9 cellular contexts compared by ENCODE assay signal in genomic region chr10:77836299-77836820, GRCh38.
DNase-seq lines count a peak whose midpoint lies in the region; FAIRE-seq lines count a peak whose summit lies in the region.
"Had no signal": no experiment of that assay in that cellular context is flagged by ENCODE, and none has a peak within 500 bp of the region (broad histone marks: within the 10 kb centered on the region; RNA-seq: fewer than 3 reads in every experiment).

No MANE protein-coding gene starts in this region.

- peak overlapping the region in 17 of 21 experiments; percentile 19 to 75 (median 58) for H3K27ac ChIP-seq in skin epidermis

- DNase-seq in NCI-H82 (lab: John Stamatoyannopoulos, UW) (peak; percentile 54), NCI-H82 treated with DMSO at 0.1 percent for 48 hours (lab: John Stamatoyannopoulos, UW; ENCODE audit: unreplicated experiment) (no peak), NCI-H2227 treated with DMSO at 0.1 percent for 48 hours (lab: John Stamatoyannopoulos, UW) (peak; percentile 39), activated T-cell treated with anti-CD3 and anti-CD28 coated beads for 4 hours (peak; percentile 39), germinal center (ENCODE audit: low spot score) (peak; percentile 50), RCC 7860 (ENCODE audit: low spot score) (no peak), SW480 (ENCODE audit: low spot score) (no peak)

- H3K4me3 ChIP-seq in skin epidermis: no peak overlapping the region

- no peak for FAIRE-seq in RCC 7860 (lab: Jason Lieb, UNC)
- FAIRE-seq: A204.1 had no signal

Comparison
In these comparisons a context has a peak if more than half of its experiments do, and no peak if none do; other contexts are left out.
1. DNase-seq: peak in NCI-H82 (single experiment), NCI-H2227 treated with DMSO at 0.1 percent for 48 hours (single experiment), activated T-cell treated with anti-CD3 and anti-CD28 coated beads for 4 hours (single experiment) and germinal center (single experiment); none in NCI-H82 treated with DMSO at 0.1 percent for 48 hours (single experiment), RCC 7860 (single experiment) and SW480 (single experiment).